In genomic region chr3:44734646-44735168, GRCh38 we compare ENCODE assay signal across 2 cellular contexts.
TF ChIP-seq lines count a peak whose summit lies in the region.

No MANE protein-coding gene starts in this region.

TF ChIP-seq in HCT116, 20 proteins besides CTCF, POLR2A, EP300 and RAD21:
- TF ChIP-seq ZNF274 (IDR thresholded peaks at IDR 0.05; ENCODE audit: low read depth, low read length) = peak; percentile 94
- no peak for TF ChIP-seq CBX3 (IDR thresholded peaks at IDR 0.05; ENCODE audit: low read depth)
- TF ChIP-seq EZH2phosphoT487 (IDR thresholded peaks at IDR 0.05; ENCODE audit: borderline replicate concordance) = no peak
- no peak for TF ChIP-seq TCF7L2 (IDR thresholded peaks at IDR 0.05; ENCODE audit: borderline replicate concordance, extremely low read depth, insufficient read depth, insufficient read length)
- TF ChIP-seq SP1 (IDR thresholded peaks at IDR 0.05; ENCODE audit: low read depth) = no peak

TF ChIP-seq in H1, 55 proteins besides CTCF, POLR2A, EP300 and RAD21:
- no peak for TF ChIP-seq BRCA1 (IDR thresholded peaks at IDR 0.05; ENCODE audit: low read depth, low read length)
- no peak for TF ChIP-seq POLR2AphosphoS5 (IDR thresholded peaks at IDR 0.05; ENCODE audit: low read depth, low read length)
- TF ChIP-seq ZNF274 (IDR thresholded peaks at IDR 0.05; ENCODE audit: borderline replicate concordance, extremely low read depth, low read length) = peak; percentile 93
